Comparison of ENCODE assay signal across 19 cellular contexts in genomic region chr22:20547029-20547428, GRCh38. TPM values are rescaled to one million over a fixed set of nuclear protein-coding genes. Genes with fewer than 3 reads are reported as not detected.
DNase-seq lines count a peak whose midpoint lies in the region; ATAC-seq, FAIRE-seq and TF ChIP-seq lines count a peak whose summit lies in the region.
"Had no signal": no experiment of that assay in that cellular context is flagged by ENCODE, and none has a peak within 500 bp of the region (broad histone marks: within the 10 kb centered on the region; RNA-seq: fewer than 3 reads in every experiment).

No MANE protein-coding gene starts in this region.

- H3K4me2 ChIP-seq in BLaER1 (peak overlapping the region; percentile 60; the same call in 1 of the 2 replicates), K562 (ENCODE audit: insufficient read depth, low read length) (no peak overlapping the region), trophoblast cell (ENCODE audit: low read length) (no peak overlapping the region)

- peaks cover 25 to 46% of the 10 kb centered on the region in 2 donors for H3K36me3 Mint-ChIP-seq in CD4-positive, alpha-beta memory T cell

- no peaks in the 10 kb centered on the region for H3K27me3 Mint-ChIP-seq in CD4-positive, alpha-beta memory T cell
- H3K27me3 Mint-ChIP-seq: B cell had no signal

- in situ Hi-C loops in K562 (cut with MboI): no loop called here

- intact Hi-C loops in CD4-positive, alpha-beta memory T cell (cut with micrococcal nuclease): no loop called here
- intact Hi-C loops in K562 (cut with micrococcal nuclease): no loop called here

- no peak for TF ChIP-seq POLR2A in K562 (conservative IDR thresholded peaks at IDR 0.05)

- H4K91ac ChIP-seq in trophoblast cell (ENCODE audit: low read depth, low read length): no peak overlapping the region

- H3K4ac ChIP-seq in trophoblast cell (ENCODE audit: low read depth, low read length): peak overlapping the region; percentile 37

- H3K9me1 ChIP-seq in K562 (ENCODE audit: control insufficient read depth, insufficient read depth, low read length): peaks cover 22% of the 10 kb centered on the region

- no peak overlapping the region for H3K14ac ChIP-seq in trophoblast cell (ENCODE audit: low read length)

- H3K9ac ChIP-seq in BLaER1 (no peak overlapping the region), K562 (ENCODE audit: insufficient read depth in 1 of 2, low read depth in 2 of 2, low read length in 2 of 2) (peak overlapping the region in 1 of 2 experiments; percentile 3; a peak in 1 of 4 replicates), trophoblast cell (ENCODE audit: low read length) (no peak overlapping the region)

- H3K4me1 ChIP-seq in BLaER1 (peaks cover 76% of the 10 kb centered on the region), K562 (replicated peaks in 1 of 2; ENCODE audit: control insufficient read depth in 2 of 2, insufficient read depth in 2 of 2, low read length in 2 of 2) (peaks cover 34% of the 10 kb centered on the region in 2 experiments), trophoblast cell (ENCODE audit: control insufficient read depth in 1 of 2, insufficient read depth in 2 of 2, low read length in 2 of 2) (peaks cover 28 to 39% of the 10 kb centered on the region in 2 experiments)
- peaks cover 71% of the 10 kb centered on the region for H3K4me1 ChIP-seq in CD4-positive, alpha-beta memory T cell (ENCODE audit: insufficient read depth, low read length)
- H3K4me1 ChIP-seq: HAP-1 had no signal

- H3K27me3 ChIP-seq in BLaER1 (no peaks in the 10 kb centered on the region), K562 (ENCODE audit: control insufficient read depth in 2 of 2, insufficient read depth in 2 of 2, low read length in 2 of 2) (no peaks in the 10 kb centered on the region), trophoblast cell (ENCODE audit: insufficient read depth, low read length) (no peaks in the 10 kb centered on the region)
- no peaks in the 10 kb centered on the region for H3K27me3 ChIP-seq in CD4-positive, alpha-beta memory T cell (ENCODE audit: insufficient read depth, low read length)

- TF ChIP-seq EP300 in K562 (IDR thresholded peaks at IDR 0.05; ENCODE audit: low read length): no peak

- peaks cover 64% of the 10 kb centered on the region for H3K36me3 ChIP-seq in BLaER1
- H3K36me3 ChIP-seq in CD4-positive, alpha-beta memory T cell (ENCODE audit: insufficient read depth, low read length): peaks cover 11% of the 10 kb centered on the region
- H3K36me3 ChIP-seq in K562 (ENCODE audit: control insufficient read depth, insufficient read depth, low read length): peaks cover 70% of the 10 kb centered on the region
- H3K36me3 ChIP-seq in trophoblast cell (ENCODE audit: control insufficient read depth in 1 of 2, insufficient read depth in 2 of 2, low read length in 2 of 2): peaks cover 14 to 18% of the 10 kb centered on the region in 2 experiments

- no peak overlapping the region for H3K4me3 Mint-ChIP-seq in CD4-positive, alpha-beta memory T cell
- H3K4me3 Mint-ChIP-seq: B cell had no signal

- no peak overlapping the region for H3K18ac ChIP-seq in trophoblast cell (ENCODE audit: low read length)

- peak overlapping the region in 6 of 7 donors; percentile 25 to 89 (median 67) for H3K27ac Mint-ChIP-seq in CD4-positive, alpha-beta memory T cell
- H3K27ac Mint-ChIP-seq: B cell had no signal

- H3K79me1 ChIP-seq in trophoblast cell (ENCODE audit: low read length): peaks cover 5% of the 10 kb centered on the region

- CTCF ChIA-PET in CD4-positive, alpha-beta memory T cell (lab: Charles Lee; ENCODE audit: partially characterized antibody): interaction anchor here (0.7 to 13.8 kb wide), 3 partner anchors 10 to 978 kb away, joined by 3 to 374 read pairs (median 4); no protein-coding TSS in a partner anchor
- CTCF ChIA-PET in K562 (lab: Yijun Ruan, JAX; ENCODE audit: low intra/inter-chr PET ratio) (no interaction called here), HEK293T (lab: Yijun Ruan, JAX) (interaction anchor here (2.0 kb wide), 1 partner anchor 17 kb away, joined by 7 read pairs; no protein-coding TSS in a partner anchor)

- H3K9me3 ChIP-seq in BLaER1 (no peaks in the 10 kb centered on the region), K562 (replicated peaks; ENCODE audit: control insufficient read depth, insufficient read depth, low read depth, low read length) (no peaks in the 10 kb centered on the region), trophoblast cell (ENCODE audit: insufficient read depth, low read depth, low read length) (no peaks in the 10 kb centered on the region)
- H3K9me3 ChIP-seq in CD4-positive, alpha-beta memory T cell (ENCODE audit: control insufficient read depth in 1 of 2, low read length in 2 of 2): no peaks in the 10 kb centered on the region
- H3K9me3 ChIP-seq: HAP-1 had no signal

- no peak for FAIRE-seq in K562 (lab: Jason Lieb, UNC)
- FAIRE-seq: GM12891, GM18507 had no signal

- H3K27ac ChIP-seq in BLaER1: no peak overlapping the region
- H3K27ac ChIP-seq in CD4-positive, alpha-beta memory T cell (ENCODE audit: low read depth, low read length): no peak overlapping the region
- no peak overlapping the region; the same call in 2 of the 3 replicates for H3K27ac ChIP-seq in K562 (ENCODE audit: extremely low read depth, low read depth, low read length)
- no peak overlapping the region for H3K27ac ChIP-seq in trophoblast cell (ENCODE audit: low read depth, low read length)

- H2AFZ ChIP-seq in K562 (ENCODE audit: low read depth, low read length): no peak overlapping the region
- H2AFZ ChIP-seq in trophoblast cell (ENCODE audit: insufficient read depth, low read length, poor library complexity): no peak overlapping the region

- H3K9me3 Mint-ChIP-seq in CD4-positive, alpha-beta memory T cell: peaks cover 0 to 2% (median 0%) of the 10 kb centered on the region in 8 donors

- no peak for ATAC-seq in K562

- H3K79me2 ChIP-seq in K562 (ENCODE audit: control insufficient read depth, insufficient read depth, low read length) (peaks cover 71% of the 10 kb centered on the region), trophoblast cell (ENCODE audit: control insufficient read depth, insufficient read depth, low read length, poor library complexity) (peaks cover 12% of the 10 kb centered on the region)

- H2BK120ac ChIP-seq in trophoblast cell (ENCODE audit: insufficient read depth, low read length, poor library complexity): no peak overlapping the region

- no peak overlapping the region for H4K8ac ChIP-seq in trophoblast cell (ENCODE audit: low read depth, low read length)

- POLR2A ChIA-PET in CD4-positive, alpha-beta memory T cell (lab: Charles Lee; ENCODE audit: partially characterized antibody): interaction anchor here (3.9 to 20.7 kb wide), 2 partner anchors 10 to 20 kb away, joined by 41 to 650 read pairs; no protein-coding TSS in a partner anchor
- POLR2A ChIA-PET in K562 (lab: Yijun Ruan, JAX) (interaction anchor here (0.6 to 68.9 kb wide), 7 partner anchors 9 to 491 kb away, joined by 3 to 1693 read pairs (median 9); partner anchors contain the start of gene MED15), HEK293T (lab: Yijun Ruan, JAX) (no interaction called here)

- no peak overlapping the region for H4K12ac ChIP-seq in trophoblast cell (ENCODE audit: low read depth, low read length)

- TF ChIP-seq CTCF in K562 (IDR thresholded peaks at IDR 0.05 in 2 of 3, conservative IDR thresholded peaks at IDR 0.05 in 1 of 3; ENCODE audit: insufficient read depth in 2 of 3, low read depth in 1 of 3, low read length in 3 of 3): no peak

- H3K4me1 Mint-ChIP-seq in CD4-positive, alpha-beta memory T cell: peaks cover 57 to 86% (median 68%) of the 10 kb centered on the region in 4 donors

- H4K20me1 ChIP-seq in BLaER1: peaks cover 95% of the 10 kb centered on the region
- H4K20me1 ChIP-seq in K562 (replicated peaks; ENCODE audit: control insufficient read depth, insufficient read depth, low read length): peaks cover 51% of the 10 kb centered on the region

- no TSS peak for BruUV-seq in K562 (replicated peaks; lab: Mats Ljungman, UMichigan)

- H2AK5ac ChIP-seq in trophoblast cell (ENCODE audit: low read length): no peak overlapping the region

- H3K4me3 ChIP-seq in BLaER1 (no peak overlapping the region), K562 (no peak overlapping the region), trophoblast cell (ENCODE audit: low read depth, low read length) (no peak overlapping the region)
- no peak overlapping the region for H3K4me3 ChIP-seq in CD4-positive, alpha-beta memory T cell (ENCODE audit: low read length in 2 of 2)
- H3K4me3 ChIP-seq: HAP-1 had no signal

- DNase-seq in CD4-positive, alpha-beta memory T cell: no peak
- DNase-seq in K562 (ENCODE audit: extremely low read depth in 1 of 4, low spot score in 3 of 4) (no peak), trophoblast cell (no peak), dedifferentiated amniotic fluid mesenchymal stem cell (ENCODE audit: extremely low spot score) (no peak), HEK293T (ENCODE audit: extremely low spot score) (no peak), NAMALWA (ENCODE audit: low spot score) (no peak)
- DNase-seq: DND-41, GDM1, KBM-7, NCI-H1436, NCI-H2029 treated with DMSO at 0.1 percent for 48 hours, NCI-H510A, NCI-H774, RPMI8226 had no signal

- H2BK5ac ChIP-seq in trophoblast cell (ENCODE audit: low read depth, low read length, poor library complexity): no peak overlapping the region

- H2BK12ac ChIP-seq in trophoblast cell (ENCODE audit: low read length): peak overlapping the region; percentile 39

- TF ChIP-seq RAD21 in K562 (CRISPR knock-in tag; conservative IDR thresholded peaks at IDR 0.05 in 1 of 2, IDR thresholded peaks at IDR 0.05 in 1 of 2): no peak

- H3K23ac ChIP-seq in trophoblast cell (ENCODE audit: low read length): no peak overlapping the region

RNA-seq across cellular contexts. Expression of gene MED15, which starts 39.6 kb away (rescaled TPM):
- total RNA-seq in CD4-positive, alpha-beta memory T cell: 100 to 1,000 TPM; 225 to 237 TPM
- 10 to 100 TPM; 15.6 to 86.8 TPM for polyA plus RNA-seq in CD4-positive, alpha-beta memory T cell
- total RNA-seq in K562 (2011; cell fraction: chromatin; rRNA removed; ENCODE audit: low replicate concordance): 482 and 971 TPM in 2 replicates
- 663 TPM in 2 replicates for total RNA-seq in K562 (2011; cell fraction: nucleolus; rRNA removed)
- 469 and 476 TPM in 2 replicates for total RNA-seq in K562 (2011; cell fraction: nucleoplasm; rRNA removed)
- total RNA-seq in K562 (2014; rRNA removed): 72.6 and 103 TPM in 2 replicates
- 26.1 and 26.4 TPM in 2 replicates for total RNA-seq in K562 (2014; rRNA removed; fragmentation: Illumina TruSeq; extraction: Trizol)
- total RNA-seq in K562 (2015; rRNA removed; fragmentation: Illumina TruSeq; extraction: Trizol): 59.2 and 60.1 TPM in 2 replicates
- 264 and 271 TPM in 2 replicates for total RNA-seq in K562 (2021)
- polyA plus RNA-seq in K562 (2011; rRNA removed): 40.4 and 111 TPM in 2 replicates
- polyA plus RNA-seq in K562 (2011; cell fraction: cytosol; rRNA removed): 75.5 and 117 TPM in 2 replicates
- 369 and 471 TPM in 2 replicates for polyA plus RNA-seq in K562 (2011; cell fraction: nucleus; rRNA removed)
- 148 and 229 TPM in 2 replicates for polyA plus RNA-seq in K562 (2012)
- 76.0 and 122 TPM in 2 replicates for polyA plus RNA-seq in K562 (2014; fragmentation: Illumina TruSeq; extraction: Trizol)
- 1 to 10 TPM; 4.0 to 5.2 TPM for polyA plus RNA-seq in K562 (2014; fragmentation: Nextera tagmentation; extraction: Ambion mirVana)
- polyA plus RNA-seq in K562 (2014; rRNA removed): 102 and 130 TPM in 2 replicates
- polyA minus RNA-seq in K562 (2011; rRNA and poly(A)+ RNA removed): 98.8 and 108 TPM in 2 replicates
- 188 and 326 TPM in 2 replicates for polyA minus RNA-seq in K562 (2011; cell fraction: cytosol; rRNA and poly(A)+ RNA removed)
- polyA minus RNA-seq in K562 (2011; cell fraction: nucleus; rRNA and poly(A)+ RNA removed): 310 and 409 TPM in 2 replicates
- 85.5 and 85.6 TPM in 2 replicates for polyA plus RNA-seq in trophoblast cell (2013)

RNA-seq across cellular contexts. Expression of gene KLHL22, which starts 51.4 kb away (rescaled TPM):
- total RNA-seq in CD4-positive, alpha-beta memory T cell: 10 to 100 TPM; 60.2 to 63.1 TPM
- polyA plus RNA-seq in CD4-positive, alpha-beta memory T cell: 10 to 100 TPM; 19.4 to 23.9 TPM
- 116 and 152 TPM in 2 replicates for total RNA-seq in K562 (2011; cell fraction: chromatin; rRNA removed; ENCODE audit: low replicate concordance)
- total RNA-seq in K562 (2011; cell fraction: nucleolus; rRNA removed): 68.5 and 75.0 TPM in 2 replicates
- total RNA-seq in K562 (2011; cell fraction: nucleoplasm; rRNA removed): 88.1 and 101 TPM in 2 replicates
- 15.1 and 15.6 TPM in 2 replicates for total RNA-seq in K562 (2014; rRNA removed)
- 13.5 and 15.3 TPM in 2 replicates for total RNA-seq in K562 (2014; rRNA removed; fragmentation: Illumina TruSeq; extraction: Trizol)
- total RNA-seq in K562 (2015; rRNA removed; fragmentation: Illumina TruSeq; extraction: Trizol): 15.2 and 15.7 TPM in 2 replicates
- 20.1 and 21.1 TPM in 2 replicates for total RNA-seq in K562 (2021)
- 25.6 and 43.0 TPM in 2 replicates for polyA plus RNA-seq in K562 (2011; rRNA removed)
- polyA plus RNA-seq in K562 (2011; cell fraction: cytosol; rRNA removed): 24.5 and 36.2 TPM in 2 replicates
- 73.7 and 92.5 TPM in 2 replicates for polyA plus RNA-seq in K562 (2011; cell fraction: nucleus; rRNA removed)
- polyA plus RNA-seq in K562 (2012): 15.0 and 42.6 TPM in 2 replicates
- polyA plus RNA-seq in K562 (2014; fragmentation: Illumina TruSeq; extraction: Trizol): 15.4 and 16.5 TPM in 2 replicates
- 1 to 10 TPM; 1.3 to 1.8 TPM for polyA plus RNA-seq in K562 (2014; fragmentation: Nextera tagmentation; extraction: Ambion mirVana)
- 15.8 and 18.6 TPM in 2 replicates for polyA plus RNA-seq in K562 (2014; rRNA removed)
- polyA minus RNA-seq in K562 (2011; rRNA and poly(A)+ RNA removed): 24.1 and 42.3 TPM in 2 replicates
- polyA minus RNA-seq in K562 (2011; cell fraction: cytosol; rRNA and poly(A)+ RNA removed): 13.4 and 21.4 TPM in 2 replicates
- 36.2 and 65.9 TPM in 2 replicates for polyA minus RNA-seq in K562 (2011; cell fraction: nucleus; rRNA and poly(A)+ RNA removed)
- polyA plus RNA-seq in trophoblast cell (2013): 9.3 and 10.9 TPM in 2 replicates
